ENCODE assay signal across 9 cellular contexts in genomic region chr11:104343578-104343977, GRCh38.
DNase-seq lines count a peak whose midpoint lies in the region; ATAC-seq and TF ChIP-seq lines count a peak whose summit lies in the region.
"Had no signal": no experiment of that assay in that cellular context is flagged by ENCODE, and none has a peak within 500 bp of the region (broad histone marks: within the 10 kb centered on the region; RNA-seq: fewer than 3 reads in every experiment).

No MANE protein-coding gene starts in this region.

- H3K36me3 ChIP-seq in A673 (ENCODE audit: insufficient read depth, low read length, poor library complexity, severe bottlenecking) = no peaks in the 10 kb centered on the region

- H3K4me3 Mint-ChIP-seq in activated T-cell treated with anti-CD3 and anti-CD28 coated beads, Interleukin-2, amount 50 U/mL, for 4 hours = no peak overlapping the region
- H3K4me3 Mint-ChIP-seq: memory B cell had no signal

- H3K4me1 Mint-ChIP-seq in activated T-cell treated with anti-CD3 and anti-CD28 coated beads, Interleukin-2, amount 50 U/mL, for 4 hours (ENCODE audit: low read depth) = no peaks in the 10 kb centered on the region

- H3K4me3 ChIP-seq in A673 (ENCODE audit: low read depth, low read length, poor library complexity, severe bottlenecking) (no peak overlapping the region), cardiac fibroblast (replicated peaks in 1 of 2; ENCODE audit: low read depth in 2 of 2, low read length in 2 of 2) (no peak overlapping the region)

- H3K27me3 Mint-ChIP-seq in activated T-cell treated with anti-CD3 and anti-CD28 coated beads, Interleukin-2, amount 50 U/mL, for 4 hours (ENCODE audit: low read depth) = peaks cover 4% of the 10 kb centered on the region

- intact Hi-C loops in A673 (cut with micrococcal nuclease; ENCODE audit: unreplicated experiment) = no loop called here

- H3K9me3 Mint-ChIP-seq in activated T-cell treated with anti-CD3 and anti-CD28 coated beads, Interleukin-2, amount 50 U/mL, for 4 hours = no peaks in the 10 kb centered on the region
- H3K9me3 Mint-ChIP-seq: memory B cell had no signal

- H3K9me3 ChIP-seq in A673 (ENCODE audit: low read depth, low read length, poor library complexity, severe bottlenecking) = no peaks in the 10 kb centered on the region

- peak; percentile 29 for DNase-seq in A673 (ENCODE audit: low spot score)
- DNase-seq in cardiac fibroblast (ENCODE audit: low read depth in 2 of 2) = peak; percentile 15 to 21
- DNase-seq in stimulated activated CD4-positive, alpha-beta T cell treated with anti-CD3 and anti-CD28 coated beads, Interleukin-4, amount 100 ng/mL, for 4 hours = no peak
- DNase-seq in T-helper 9 cell = no peak
- no peak for DNase-seq in activated T-cell treated with anti-CD3 and anti-CD28 coated beads, Interleukin-2, amount 50 U/mL, for 4 hours

- POLR2A ChIA-PET in A673 (lab: Charles Lee; ENCODE audit: low non-redundant PET) = no interaction called here

- H3K27ac ChIP-seq in A673 (ENCODE audit: low read depth, low read length, poor library complexity, severe bottlenecking) = no peak overlapping the region

- CTCF ChIA-PET in A673 (lab: Charles Lee) = no interaction called here

- TF ChIP-seq CTCF in A673 (conservative IDR thresholded peaks at IDR 0.05; ENCODE audit: low read depth, low read length) (peak; percentile 52), cardiac fibroblast (IDR thresholded peaks at IDR 0.05; ENCODE audit: low read depth, low read length) (peak; percentile 26)

- H3K4me1 ChIP-seq in A673 (ENCODE audit: insufficient read depth, low read length, poor library complexity, severe bottlenecking) = no peaks in the 10 kb centered on the region

- ATAC-seq in GM18907 (IDR thresholded peaks at IDR 0.05; ENCODE audit: unreplicated experiment) (peak; percentile 77), HG03571 (IDR thresholded peaks at IDR 0.05; ENCODE audit: unreplicated experiment) (peak; percentile 52), GM18520 (IDR thresholded peaks at IDR 0.05; ENCODE audit: unreplicated experiment) (no peak)
- no peak for ATAC-seq in activated T-cell treated with anti-CD3 and anti-CD28 coated beads, Interleukin-2, amount 50 U/mL, for 4 hours

- H3K36me3 Mint-ChIP-seq in activated T-cell treated with anti-CD3 and anti-CD28 coated beads, Interleukin-2, amount 50 U/mL, for 4 hours (ENCODE audit: insufficient read depth) = no peaks in the 10 kb centered on the region
- H3K36me3 Mint-ChIP-seq: memory B cell had no signal

- no peaks in the 10 kb centered on the region for H3K27me3 ChIP-seq in A673 (replicated peaks; ENCODE audit: insufficient read depth, low read depth, low read length, poor library complexity)

- BruUV-seq in A673 (replicated peaks; lab: Mats Ljungman, UMichigan) = no TSS peak

Comparison
In these comparisons a context has a peak if more than half of its experiments do, and no peak if none do; other contexts are left out.
1. DNase-seq: peak in A673 (single experiment) and cardiac fibroblast (2 of 2); none in stimulated activated CD4-positive, alpha-beta T cell treated with anti-CD3 and anti-CD28 coated beads, Interleukin-4, amount 100 ng/mL, for 4 hours (0 of 2), T-helper 9 cell (single experiment) and activated T-cell treated with anti-CD3 and anti-CD28 coated beads, Interleukin-2, amount 50 U/mL, for 4 hours (single experiment).
2. ATAC-seq: peak in GM18907 (single experiment) and HG03571 (single experiment); none in GM18520 (single experiment) and activated T-cell treated with anti-CD3 and anti-CD28 coated beads, Interleukin-2, amount 50 U/mL, for 4 hours (0 of 2).